In the genomic region with DNA sequence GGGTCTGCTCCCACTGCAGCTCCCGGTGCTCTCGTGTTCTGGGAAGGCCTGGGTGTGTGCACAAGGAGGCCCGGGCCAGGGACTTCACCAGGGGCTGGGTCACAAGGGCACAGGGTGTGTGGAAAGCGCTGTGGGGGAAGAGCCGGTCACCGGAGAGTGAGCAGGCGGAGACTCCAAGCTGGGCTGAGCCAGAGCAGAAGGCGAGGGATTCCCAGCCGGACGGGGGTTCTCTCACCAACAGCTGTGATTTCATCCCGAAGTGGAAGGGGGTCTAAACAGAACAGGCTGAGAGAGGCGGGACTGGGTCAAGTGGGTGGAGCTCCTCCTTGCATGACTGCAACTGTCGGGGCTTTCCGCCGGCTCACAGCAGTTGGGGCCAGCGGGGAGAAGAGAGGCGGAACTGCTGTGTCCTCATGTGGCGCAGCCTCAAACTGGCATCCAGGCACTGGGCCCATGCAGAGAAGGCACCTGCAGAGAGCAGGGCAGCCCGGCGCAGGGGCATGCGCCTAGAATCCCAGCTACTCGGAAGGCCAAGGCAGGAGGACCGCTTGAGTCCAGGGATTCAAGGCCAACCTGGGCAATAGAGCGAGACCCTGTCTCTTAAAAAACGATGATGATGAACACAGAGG, we compare ENCODE assay signal across 8 cellular contexts. TPM values are rescaled to one million over a fixed set of nuclear protein-coding genes. Genes with fewer than 3 reads are reported as not detected.
A peak's percentile ranks its signal among the peaks of the same experiment; 100 is the strongest.
DNase-seq lines count a peak whose midpoint lies in the region; ATAC-seq and TF ChIP-seq lines count a peak whose summit lies in the region.

No MANE protein-coding gene starts in this region.

- no peaks in the 10 kb centered on the region for H3K9me3 Mint-ChIP-seq in activated naive CD4-positive, alpha-beta T cell treated with anti-CD3 and anti-CD28 coated beads, Interleukin-2, amount 50 U/mL, for 72 hours
- H3K9me3 Mint-ChIP-seq in stimulated activated memory B cell treated with anti-CD40 and anti-IgM and Interleukin-4, amounts not matched to agents 10 μg/mL and 1 μg/mL and 100 μg/mL, for 72 hours, result no peaks in the 10 kb centered on the region

- H3K4me1 Mint-ChIP-seq in stimulated activated memory B cell treated with anti-CD40 and anti-IgM and Interleukin-4, amounts not matched to agents 10 μg/mL and 1 μg/mL and 100 μg/mL, for 72 hours, result peaks cover 74% of the 10 kb centered on the region

- no peaks in the 10 kb centered on the region for H3K27me3 ChIP-seq in Peyer's patch
- no peaks in the 10 kb centered on the region for H3K27me3 ChIP-seq in mononuclear cell (ENCODE audit: insufficient read depth, low read length)

- no peak for TF ChIP-seq CTCF in Peyer's patch (IDR thresholded peaks at IDR 0.05)

- H3K4me1 ChIP-seq in Peyer's patch, result peaks cover 0 to 43% (median 20%) of the 10 kb centered on the region in 4 donors
- H3K4me1 ChIP-seq in mononuclear cell (ENCODE audit: insufficient read depth, low read length), result peaks cover 89% of the 10 kb centered on the region

- peak overlapping the region in 3 of 4 donors; percentile 17 to 29 (median 23) for H3K4me3 ChIP-seq in Peyer's patch
- peak overlapping the region; percentile 1 for H3K4me3 ChIP-seq in mononuclear cell (ENCODE audit: low read length)

- peak; percentile 67 for ATAC-seq in GM18502 (IDR thresholded peaks at IDR 0.05; ENCODE audit: poor library complexity, unreplicated experiment)
- ATAC-seq in HG02798 (IDR thresholded peaks at IDR 0.05; ENCODE audit: poor library complexity, unreplicated experiment), result peak; percentile 75
- ATAC-seq in activated naive CD4-positive, alpha-beta T cell treated with anti-CD3 and anti-CD28 coated beads, Interleukin-2, amount 50 U/mL, for 72 hours, result peak; percentile 78
- peak; percentile 91 for ATAC-seq in stimulated activated memory B cell treated with anti-CD40 and anti-IgM and Interleukin-4, amounts not matched to agents 10 μg/mL and 1 μg/mL and 100 μg/mL, for 72 hours

- peak overlapping the region; percentile 82 for H3K4me3 Mint-ChIP-seq in stimulated activated memory B cell treated with anti-CD40 and anti-IgM and Interleukin-4, amounts not matched to agents 10 μg/mL and 1 μg/mL and 100 μg/mL, for 72 hours

- no peaks in the 10 kb centered on the region for H3K27me3 Mint-ChIP-seq in stimulated activated memory B cell treated with anti-CD40 and anti-IgM and Interleukin-4, amounts not matched to agents 10 μg/mL and 1 μg/mL and 100 μg/mL, for 72 hours

- H3K9me3 ChIP-seq in Peyer's patch, result no peaks in the 10 kb centered on the region
- no peaks in the 10 kb centered on the region for H3K9me3 ChIP-seq in mononuclear cell (ENCODE audit: low read depth, low read length)

- H3K27ac Mint-ChIP-seq in activated naive CD4-positive, alpha-beta T cell treated with anti-CD3 and anti-CD28 coated beads, Interleukin-2, amount 50 U/mL, for 72 hours, result peak overlapping the region; percentile 98 to 99
- peak overlapping the region; percentile 100 for H3K27ac Mint-ChIP-seq in stimulated activated memory B cell treated with anti-CD40 and anti-IgM and Interleukin-4, amounts not matched to agents 10 μg/mL and 1 μg/mL and 100 μg/mL, for 72 hours

- peaks cover 0 to 27% (median 0%) of the 10 kb centered on the region in 3 donors for H3K36me3 ChIP-seq in Peyer's patch

- H3K36me3 Mint-ChIP-seq in activated naive CD4-positive, alpha-beta T cell treated with anti-CD3 and anti-CD28 coated beads, Interleukin-2, amount 50 U/mL, for 72 hours, result peaks cover 15 to 32% of the 10 kb centered on the region in 2 donors
- H3K36me3 Mint-ChIP-seq in stimulated activated memory B cell treated with anti-CD40 and anti-IgM and Interleukin-4, amounts not matched to agents 10 μg/mL and 1 μg/mL and 100 μg/mL, for 72 hours, result peaks cover 21% of the 10 kb centered on the region

- TF ChIP-seq POLR2A in Peyer's patch (IDR thresholded peaks at IDR 0.05), result peak; percentile 20 to 27

- DNase-seq in Peyer's patch, result peak; percentile 57 to 94 (median 94)
- peak; percentile 76 to 85 for DNase-seq in activated naive CD4-positive, alpha-beta T cell treated with anti-CD3 and anti-CD28 coated beads, Interleukin-2, amount 50 U/mL, for 72 hours (ENCODE audit: low spot score in 2 of 2)
- DNase-seq in COR-L47 (lab: John Stamatoyannopoulos, UW), result no peak
- no peak for DNase-seq in amniotic stem cell (lab: John Stamatoyannopoulos, UW)

- H3K27ac ChIP-seq in Peyer's patch, result peak overlapping the region; percentile 79 to 98 (median 92)

RNA-seq across cellular contexts. Expression of a gene that starts 7.6 kb away (rescaled TPM):
- 10 to 100 TPM in 1 of 4 donors, 1 to 10 TPM in 3; 2.1 to 39.6 (median 4.2) TPM for total RNA-seq in Peyer's patch
- 10 to 100 TPM; 25.8 to 26.7 TPM for total RNA-seq in activated naive CD4-positive, alpha-beta T cell treated with anti-CD3 and anti-CD28 coated beads, Interleukin-2, amount 50 U/mL, for 72 hours
- 33.7 TPM for total RNA-seq in mononuclear cell

RNA-seq across cellular contexts. Expression of a gene that starts 29.6 kb away (rescaled TPM):
- total RNA-seq in Peyer's patch (10 to 100 TPM; 20.7 to 63.5 (median 38.2) TPM), mononuclear cell (30.7 TPM)
- 10 to 100 TPM; 22.9 to 42.3 TPM for total RNA-seq in activated naive CD4-positive, alpha-beta T cell treated with anti-CD3 and anti-CD28 coated beads, Interleukin-2, amount 50 U/mL, for 72 hours

RNA-seq across cellular contexts. Expression of a gene that starts 38.9 kb away (rescaled TPM):
- total RNA-seq in Peyer's patch (10 to 100 TPM; 10.7 to 40.5 (median 18.7) TPM), mononuclear cell (6.5 TPM)
- 1 to 10 TPM; 8.2 to 9.3 TPM for total RNA-seq in activated naive CD4-positive, alpha-beta T cell treated with anti-CD3 and anti-CD28 coated beads, Interleukin-2, amount 50 U/mL, for 72 hours

RNA-seq across cellular contexts. Expression of a gene that starts 39.0 kb away (rescaled TPM):
- total RNA-seq in Peyer's patch, result 10 to 100 TPM; 22.6 to 79.2 (median 23.8) TPM
- total RNA-seq in activated naive CD4-positive, alpha-beta T cell treated with anti-CD3 and anti-CD28 coated beads, Interleukin-2, amount 50 U/mL, for 72 hours, result 10 to 100 TPM; 11.6 to 12.5 TPM
- total RNA-seq in mononuclear cell, result 7.0 TPM

RNA-seq across cellular contexts. Expression of a gene that starts 53.0 kb away (rescaled TPM):
- 10 to 100 TPM; 13.2 to 27.9 (median 22.5) TPM for total RNA-seq in Peyer's patch
- total RNA-seq in activated naive CD4-positive, alpha-beta T cell treated with anti-CD3 and anti-CD28 coated beads, Interleukin-2, amount 50 U/mL, for 72 hours, result 10 to 100 TPM; 56.9 to 79.6 TPM
- 31.6 TPM for total RNA-seq in mononuclear cell

Comparison
In these comparisons a context has a peak if more than half of its experiments do, and no peak if none do; other contexts are left out.
1. DNase-seq: peak in Peyer's patch (3 of 3) and activated naive CD4-positive, alpha-beta T cell treated with anti-CD3 and anti-CD28 coated beads, Interleukin-2, amount 50 U/mL, for 72 hours (2 of 2); none in COR-L47 (single experiment) and amniotic stem cell (single experiment).
2. Peak in every context shown above with its lines, with median percentiles within 50 percentile points of each other: ATAC-seq.